ENCODE assay signal across 6 cellular contexts in genomic region chr11:62883677-62884076, GRCh38. TPM values are rescaled to one million over a fixed set of nuclear protein-coding genes. Genes with fewer than 3 reads are reported as not detected.
A peak's percentile ranks its signal among the peaks of the same experiment; 100 is the strongest.
DNase-seq lines count a peak whose midpoint lies in the region; ATAC-seq lines count a peak whose summit lies in the region.

No MANE protein-coding gene starts in this region.

- H3K4me3 ChIP-seq in CD8-positive, alpha-beta memory T cell (ENCODE audit: low read length) = no peak overlapping the region
- no peak overlapping the region for H3K4me3 ChIP-seq in mucosa of rectum (ENCODE audit: low read length in 2 of 2)

- CTCF ChIA-PET in CD8-positive, alpha-beta memory T cell (lab: Charles Lee) = interaction anchor here (4.2 kb wide), 1 partner anchor 22 kb away, joined by 21 read pairs; no protein-coding TSS in a partner anchor

- peaks cover 18 to 83% (median 24%) of the 10 kb centered on the region in 3 donors for H3K36me3 Mint-ChIP-seq in CD8-positive, alpha-beta memory T cell
- peaks cover 57% of the 10 kb centered on the region for H3K36me3 Mint-ChIP-seq in activated T-helper 1 cell treated with anti-CD3 and anti-CD28 coated beads, Interleukin-12 subunit alpha, Interleukin-12 subunit beta, Interleukin-2, Interleukin-4 antibody, amounts not matched to agents 30 ng/mL and 10 ng/mL and 1 ng/mL, durations not matched to agents 14 hours and 24 hours and 36 hours (ENCODE audit: low read depth)

- peak overlapping the region; percentile 24 to 98 for H3K9ac ChIP-seq in mucosa of rectum (ENCODE audit: low read depth in 1 of 2, low read length in 2 of 2)

- intact Hi-C loops in activated T-helper 1 cell treated with anti-CD3 and anti-CD28 coated beads, Interleukin-12 subunit alpha, Interleukin-12 subunit beta, Interleukin-2, Interleukin-4 antibody, amounts not matched to agents 30 ng/mL and 10 ng/mL and 1 ng/mL, durations not matched to agents 14 hours and 24 hours and 36 hours (cut with micrococcal nuclease) = loop anchor here (5.0 kb wide), 2 partner anchors 311 to 456 kb away; partner anchors contain the start of gene EEF1G

- peak overlapping the region; percentile 99 for H3K27ac ChIP-seq in CD8-positive, alpha-beta memory T cell (ENCODE audit: low read depth, low read length)
- no peak overlapping the region for H3K27ac ChIP-seq in mucosa of rectum (ENCODE audit: low read depth in 2 of 2, low read length in 2 of 2)

- peak overlapping the region; percentile 43 to 100 (median 98) for H3K27ac Mint-ChIP-seq in CD8-positive, alpha-beta memory T cell
- peak overlapping the region; percentile 100 for H3K27ac Mint-ChIP-seq in activated T-helper 1 cell treated with anti-CD3 and anti-CD28 coated beads, Interleukin-12 subunit alpha, Interleukin-12 subunit beta, Interleukin-2, Interleukin-4 antibody, amounts not matched to agents 30 ng/mL and 10 ng/mL and 1 ng/mL, durations not matched to agents 14 hours and 24 hours and 36 hours

- H3K4me1 Mint-ChIP-seq in CD8-positive, alpha-beta memory T cell = peaks cover 51 to 57% (median 51%) of the 10 kb centered on the region in 3 donors
- H3K4me1 Mint-ChIP-seq in activated T-helper 1 cell treated with anti-CD3 and anti-CD28 coated beads, Interleukin-12 subunit alpha, Interleukin-12 subunit beta, Interleukin-2, Interleukin-4 antibody, amounts not matched to agents 30 ng/mL and 10 ng/mL and 1 ng/mL, durations not matched to agents 14 hours and 24 hours and 36 hours (ENCODE audit: low read depth) = peaks cover 52% of the 10 kb centered on the region

- peaks cover 66% of the 10 kb centered on the region for H3K36me3 ChIP-seq in CD8-positive, alpha-beta memory T cell (ENCODE audit: insufficient read depth, low read length)
- H3K36me3 ChIP-seq in mucosa of rectum (ENCODE audit: control insufficient read depth in 2 of 2, insufficient read depth in 2 of 2, low read length in 2 of 2) = peaks cover 51 to 58% of the 10 kb centered on the region in 2 donors

- no peaks in the 10 kb centered on the region for H3K9me3 Mint-ChIP-seq in CD8-positive, alpha-beta memory T cell
- H3K9me3 Mint-ChIP-seq in activated T-helper 1 cell treated with anti-CD3 and anti-CD28 coated beads, Interleukin-12 subunit alpha, Interleukin-12 subunit beta, Interleukin-2, Interleukin-4 antibody, amounts not matched to agents 30 ng/mL and 10 ng/mL and 1 ng/mL, durations not matched to agents 14 hours and 24 hours and 36 hours = no peaks in the 10 kb centered on the region

- no peaks in the 10 kb centered on the region for H3K9me3 ChIP-seq in CD8-positive, alpha-beta memory T cell (ENCODE audit: low read length)
- no peaks in the 10 kb centered on the region for H3K9me3 ChIP-seq in mucosa of rectum (ENCODE audit: control insufficient read depth in 2 of 2, low read length in 2 of 2)

- ATAC-seq in HG03469 (IDR thresholded peaks at IDR 0.05; ENCODE audit: unreplicated experiment) = no peak

- no peaks in the 10 kb centered on the region for H3K27me3 ChIP-seq in CD8-positive, alpha-beta memory T cell (ENCODE audit: insufficient read depth, low read length, poor library complexity, severe bottlenecking)
- H3K27me3 ChIP-seq in mucosa of rectum (ENCODE audit: control insufficient read depth in 2 of 2, insufficient read depth in 2 of 2, low read length in 2 of 2) = no peaks in the 10 kb centered on the region

- H3K4me1 ChIP-seq in CD8-positive, alpha-beta memory T cell (ENCODE audit: insufficient read depth, low read length) = peaks cover 39% of the 10 kb centered on the region
- H3K4me1 ChIP-seq in mucosa of rectum (ENCODE audit: control insufficient read depth in 2 of 2, insufficient read depth in 2 of 2, low read length in 2 of 2) = peaks cover 25 to 32% of the 10 kb centered on the region in 2 donors

- no peaks in the 10 kb centered on the region for H3K27me3 Mint-ChIP-seq in CD8-positive, alpha-beta memory T cell
- H3K27me3 Mint-ChIP-seq in activated T-helper 1 cell treated with anti-CD3 and anti-CD28 coated beads, Interleukin-12 subunit alpha, Interleukin-12 subunit beta, Interleukin-2, Interleukin-4 antibody, amounts not matched to agents 30 ng/mL and 10 ng/mL and 1 ng/mL, durations not matched to agents 14 hours and 24 hours and 36 hours (ENCODE audit: insufficient read depth) = no peaks in the 10 kb centered on the region

- POLR2A ChIA-PET in CD8-positive, alpha-beta memory T cell (lab: Charles Lee) = no interaction called here

- DNase-seq in CD8-positive, alpha-beta memory T cell = peak in 1 of 5 donors; percentile 34
- DNase-seq in activated T-helper 1 cell treated with anti-CD3 and anti-CD28 coated beads, Interleukin-12 subunit alpha, Interleukin-12 subunit beta, Interleukin-2, Interleukin-4 antibody, amounts not matched to agents 30 ng/mL and 10 ng/mL and 1 ng/mL, durations not matched to agents 14 hours and 24 hours and 36 hours (ENCODE audit: low spot score) = no peak
- DNase-seq in germinal center (ENCODE audit: low spot score) (no peak), cerebellar cortex (ENCODE audit: low spot score) (no peak)

- H3K4me3 Mint-ChIP-seq in CD8-positive, alpha-beta memory T cell = peak overlapping the region in 5 of 7 donors; percentile 37 to 100 (median 100)
- peak overlapping the region; percentile 99 for H3K4me3 Mint-ChIP-seq in activated T-helper 1 cell treated with anti-CD3 and anti-CD28 coated beads, Interleukin-12 subunit alpha, Interleukin-12 subunit beta, Interleukin-2, Interleukin-4 antibody, amounts not matched to agents 30 ng/mL and 10 ng/mL and 1 ng/mL, durations not matched to agents 14 hours and 24 hours and 36 hours

RNA-seq across cellular contexts. Expression of gene SLC3A2, which starts 3.0 kb away (rescaled TPM):
- 100 to 1,000 TPM; 426 to 430 TPM for total RNA-seq in CD8-positive, alpha-beta memory T cell
- polyA plus RNA-seq in CD8-positive, alpha-beta memory T cell = 180 TPM
- total RNA-seq in activated T-helper 1 cell treated with anti-CD3 and anti-CD28 coated beads, Interleukin-12 subunit alpha, Interleukin-12 subunit beta, Interleukin-2, Interleukin-4 antibody, amounts not matched to agents 30 ng/mL and 10 ng/mL and 1 ng/mL, durations not matched to agents 14 hours and 24 hours and 36 hours = 397 and 399 TPM in 2 replicates

RNA-seq across cellular contexts. Expression of gene CHRM1, which starts 37.5 kb away (rescaled TPM):
- not detected for total RNA-seq in CD8-positive, alpha-beta memory T cell
- not detected for polyA plus RNA-seq in CD8-positive, alpha-beta memory T cell
- total RNA-seq in activated T-helper 1 cell treated with anti-CD3 and anti-CD28 coated beads, Interleukin-12 subunit alpha, Interleukin-12 subunit beta, Interleukin-2, Interleukin-4 antibody, amounts not matched to agents 30 ng/mL and 10 ng/mL and 1 ng/mL, durations not matched to agents 14 hours and 24 hours and 36 hours = not detected in 2 replicates

RNA-seq across cellular contexts. Expression of gene WDR74, which starts 44.3 kb away (rescaled TPM):
- 100 to 1,000 TPM; 124 to 131 TPM for total RNA-seq in CD8-positive, alpha-beta memory T cell
- polyA plus RNA-seq in CD8-positive, alpha-beta memory T cell = 42.4 TPM
- total RNA-seq in activated T-helper 1 cell treated with anti-CD3 and anti-CD28 coated beads, Interleukin-12 subunit alpha, Interleukin-12 subunit beta, Interleukin-2, Interleukin-4 antibody, amounts not matched to agents 30 ng/mL and 10 ng/mL and 1 ng/mL, durations not matched to agents 14 hours and 24 hours and 36 hours = 156 and 161 TPM in 2 replicates

RNA-seq across cellular contexts. Expression of gene TEX54, which starts 51.0 kb away (rescaled TPM):
- under 1 TPM in 1 of 2 experiments, not detected in 1; 0.50 TPM for total RNA-seq in CD8-positive, alpha-beta memory T cell
- polyA plus RNA-seq in CD8-positive, alpha-beta memory T cell = 0.66 TPM
- 1.2 and 1.3 TPM in 2 replicates for total RNA-seq in activated T-helper 1 cell treated with anti-CD3 and anti-CD28 coated beads, Interleukin-12 subunit alpha, Interleukin-12 subunit beta, Interleukin-2, Interleukin-4 antibody, amounts not matched to agents 30 ng/mL and 10 ng/mL and 1 ng/mL, durations not matched to agents 14 hours and 24 hours and 36 hours

RNA-seq across cellular contexts. Expression of gene STX5, which starts 51.8 kb away (rescaled TPM):
- 10 to 100 TPM; 34.7 to 35.3 TPM for total RNA-seq in CD8-positive, alpha-beta memory T cell
- polyA plus RNA-seq in CD8-positive, alpha-beta memory T cell = 37.2 TPM
- total RNA-seq in activated T-helper 1 cell treated with anti-CD3 and anti-CD28 coated beads, Interleukin-12 subunit alpha, Interleukin-12 subunit beta, Interleukin-2, Interleukin-4 antibody, amounts not matched to agents 30 ng/mL and 10 ng/mL and 1 ng/mL, durations not matched to agents 14 hours and 24 hours and 36 hours = 34.2 and 39.9 TPM in 2 replicates
